ENCODE assay signal across 8 cellular contexts in genomic region chr2:111122631-111123421, GRCh38. TPM values are rescaled to one million over a fixed set of nuclear protein-coding genes. Genes with fewer than 3 reads are reported as not detected.
DNase-seq lines count a peak whose midpoint lies in the region; ATAC-seq and TF ChIP-seq lines count a peak whose summit lies in the region.

No MANE protein-coding gene starts in this region.

- peaks cover 53% of the 10 kb centered on the region for H3K4me1 Mint-ChIP-seq in activated CD8-positive, alpha-beta T cell treated with anti-CD3 and anti-CD28 coated beads for 36 hours (ENCODE audit: low read depth)

- H3K9ac ChIP-seq in mesenchymal stem cell (ENCODE audit: low read length), result peak overlapping the region; percentile 95

- TF ChIP-seq CTCF in AG10803 (conservative IDR thresholded peaks at IDR 0.05; ENCODE audit: low read length), result no peak
- no peak for TF ChIP-seq CTCF in GM20000 (IDR thresholded peaks at IDR 0.05; ENCODE audit: extremely low read depth, missing control alignments)
- no peak for TF ChIP-seq CTCF in activated CD8-positive, alpha-beta T cell treated with anti-CD3 and anti-CD28 coated beads for 36 hours (IDR thresholded peaks at IDR 0.05)
- TF ChIP-seq CTCF in epithelial cell of esophagus (IDR thresholded peaks at IDR 0.05; ENCODE audit: insufficient read depth, low read depth, low read length, missing control alignments), result no peak

- peaks cover 18% of the 10 kb centered on the region for H3K27me3 Mint-ChIP-seq in activated CD8-positive, alpha-beta T cell treated with anti-CD3 and anti-CD28 coated beads for 36 hours

- under 1% methylated on average over 60 of the region's 92 CpGs for WGBS in mesenchymal stem cell

- H3K4me3 Mint-ChIP-seq in activated CD8-positive, alpha-beta T cell treated with anti-CD3 and anti-CD28 coated beads for 36 hours, result peak overlapping the region; percentile 95

- H3K27ac ChIP-seq in mesenchymal stem cell (ENCODE audit: low read length, poor library complexity, severe bottlenecking), result peak overlapping the region; percentile 34

- peaks cover 44% of the 10 kb centered on the region for H3K36me3 Mint-ChIP-seq in activated CD8-positive, alpha-beta T cell treated with anti-CD3 and anti-CD28 coated beads for 36 hours (ENCODE audit: low read depth)

- H2AK5ac ChIP-seq in mesenchymal stem cell (ENCODE audit: low read length, severe bottlenecking), result no peak overlapping the region

- peak overlapping the region; percentile 77 to 94 for H3K18ac ChIP-seq in mesenchymal stem cell (ENCODE audit: low read depth in 1 of 2, low read length in 2 of 2)

- H3K4me3 ChIP-seq in AG10803 (ENCODE audit: low read length) (peak overlapping the region; percentile 85), epithelial cell of esophagus (ENCODE audit: low read length) (peak overlapping the region; percentile 77), mesenchymal stem cell (ENCODE audit: insufficient read depth in 1 of 2, low read depth in 1 of 2, low read length in 2 of 2) (peak overlapping the region; percentile 90 to 94)

- no peak overlapping the region for H2BK120ac ChIP-seq in mesenchymal stem cell (ENCODE audit: low read depth, low read length)

- no peak for ATAC-seq in activated CD8-positive, alpha-beta T cell treated with anti-CD3 and anti-CD28 coated beads for 36 hours

- DNase-seq in AG10803 (ENCODE audit: low read depth) (peak; percentile 75), GM20000 (ENCODE audit: low spot score) (peak; percentile 24), NCI-H345 (lab: John Stamatoyannopoulos, UW) (peak; percentile 49), epithelial cell of esophagus (ENCODE audit: low read depth) (peak; percentile 83), mesenchymal stem cell (peak; percentile 84), HPDE6-E6E7 (ENCODE audit: extremely low spot score) (no peak)
- DNase-seq in activated CD8-positive, alpha-beta T cell treated with anti-CD3 and anti-CD28 coated beads for 36 hours, result peak; percentile 52
- DNase-seq in stimulated activated naive CD4-positive, alpha-beta T cell (lab: John Stamatoyannopoulos, UW), result peak in 5 of 6 experiments; percentile 18 to 51 (median 29)

- H3K27ac Mint-ChIP-seq in activated CD8-positive, alpha-beta T cell treated with anti-CD3 and anti-CD28 coated beads for 36 hours, result peak overlapping the region; percentile 30

- H3K4ac ChIP-seq in mesenchymal stem cell (ENCODE audit: low read depth in 1 of 2, low read length in 2 of 2), result peak overlapping the region; percentile 53 to 54

- H3K9me3 ChIP-seq in mesenchymal stem cell (ENCODE audit: control insufficient read depth, low read length), result no peaks in the 10 kb centered on the region

- peak overlapping the region; percentile 93 for H3K4me2 ChIP-seq in mesenchymal stem cell (ENCODE audit: low read length, poor library complexity, severe bottlenecking)

- H3K9me3 Mint-ChIP-seq in activated CD8-positive, alpha-beta T cell treated with anti-CD3 and anti-CD28 coated beads for 36 hours, result no peaks in the 10 kb centered on the region

- POLR2A ChIA-PET in activated CD8-positive, alpha-beta T cell treated with anti-CD3 and anti-CD28 coated beads for 36 hours (lab: Charles Lee), result no interaction called here

- H3K79me1 ChIP-seq in mesenchymal stem cell (replicated peaks; ENCODE audit: low read length, poor library complexity, severe bottlenecking), result peaks cover 26% of the 10 kb centered on the region

- H3K27me3 ChIP-seq in mesenchymal stem cell (ENCODE audit: control insufficient read depth in 1 of 2, insufficient read depth in 1 of 2, low read length in 2 of 2), result peaks cover 12 to 15% of the 10 kb centered on the region in 2 experiments

- CTCF ChIA-PET in activated CD8-positive, alpha-beta T cell treated with anti-CD3 and anti-CD28 coated beads for 36 hours (lab: Charles Lee), result interaction anchor here (3.4 kb wide), 1 partner anchor 11 kb away, joined by 11 read pairs; no protein-coding TSS in a partner anchor

- peak overlapping the region in 1 of 2 experiments; percentile 99 for H3K14ac ChIP-seq in mesenchymal stem cell (ENCODE audit: low read length in 2 of 2)

- peak overlapping the region in 1 of 2 experiments; percentile 63 for H2BK12ac ChIP-seq in mesenchymal stem cell (ENCODE audit: low read length in 2 of 2)

- H2AFZ ChIP-seq in mesenchymal stem cell (ENCODE audit: low read depth, low read length), result peak overlapping the region; percentile 96

- H3K23ac ChIP-seq in mesenchymal stem cell (ENCODE audit: low read length in 2 of 2), result peak overlapping the region in 1 of 2 experiments; percentile 99

- peaks cover 36% of the 10 kb centered on the region for H3K4me1 ChIP-seq in mesenchymal stem cell (ENCODE audit: control insufficient read depth, insufficient read depth, low read depth, low read length)

- H2BK15ac ChIP-seq in mesenchymal stem cell (ENCODE audit: low read depth, poor library complexity, severe bottlenecking), result no peak overlapping the region

- no peak overlapping the region for H4K8ac ChIP-seq in mesenchymal stem cell (ENCODE audit: low read length)

- peak overlapping the region; percentile 82 for H4K91ac ChIP-seq in mesenchymal stem cell (ENCODE audit: low read length)

- peaks cover 9 to 25% of the 10 kb centered on the region in 2 experiments for H3K36me3 ChIP-seq in mesenchymal stem cell (ENCODE audit: control insufficient read depth in 1 of 2, insufficient read depth in 2 of 2, low read depth in 1 of 2, low read length in 2 of 2)

- H2BK5ac ChIP-seq in mesenchymal stem cell (ENCODE audit: low read depth, low read length, poor library complexity, severe bottlenecking), result no peak overlapping the region

- intact Hi-C loops in activated CD8-positive, alpha-beta T cell treated with anti-CD3 and anti-CD28 coated beads for 36 hours (cut with micrococcal nuclease), result no loop called here

RNA-seq across cellular contexts. Expression of gene BCL2L11, which starts 2.1 kb away (rescaled TPM):
- total RNA-seq in activated CD8-positive, alpha-beta T cell treated with anti-CD3 and anti-CD28 coated beads for 36 hours, result 10 to 100 TPM; 19.8 to 22.6 TPM
- polyA plus RNA-seq in mesenchymal stem cell (2013, experiment 1 of 2), result 2.5 TPM
- 2.2 TPM for polyA plus RNA-seq in mesenchymal stem cell (2013, experiment 2 of 2)
